In the genomic region with DNA sequence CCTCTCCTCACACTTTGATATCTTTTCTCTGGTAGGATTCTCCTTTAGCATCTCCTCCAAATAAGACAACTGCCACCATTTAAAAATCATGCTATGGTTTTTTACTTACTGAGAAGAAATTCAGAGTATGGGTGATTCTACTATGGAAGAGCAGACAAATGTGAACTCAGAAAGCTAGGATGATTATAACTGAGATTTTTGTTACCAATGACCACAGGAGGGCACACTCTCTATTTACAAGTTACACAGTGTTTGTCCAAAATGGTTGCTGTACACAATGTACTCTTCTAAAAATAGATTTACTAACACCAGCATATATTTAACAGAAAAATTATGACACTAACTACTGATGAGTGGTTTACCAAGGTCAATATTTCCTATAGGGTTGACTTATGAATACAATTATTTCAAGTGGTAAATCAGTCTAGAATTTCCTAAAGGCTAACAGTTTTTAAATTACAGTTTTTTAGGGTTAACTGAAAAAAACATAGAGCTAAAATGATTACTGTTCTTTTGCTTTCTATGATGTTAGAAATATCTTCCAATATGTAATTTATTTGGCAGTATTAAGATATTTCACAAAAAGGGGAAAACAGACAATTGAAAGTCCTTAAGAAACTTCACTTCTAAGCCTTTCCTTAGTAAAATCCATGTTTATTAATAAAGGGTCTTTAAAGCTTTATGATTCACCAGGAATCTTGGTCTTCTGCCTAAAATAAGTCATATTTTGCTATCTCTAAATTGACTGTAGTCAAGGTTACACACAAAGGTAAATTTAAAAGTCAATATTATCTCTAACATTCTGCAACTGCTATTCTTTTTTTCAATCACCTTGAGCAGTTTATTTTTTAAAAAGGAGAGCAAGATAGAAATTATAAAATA, we compare ENCODE assay signal across 8 cellular contexts. TPM values are rescaled to one million over a fixed set of nuclear protein-coding genes. Genes with fewer than 3 reads are reported as not detected.
DNase-seq lines count a peak whose midpoint lies in the region; ATAC-seq, FAIRE-seq and TF ChIP-seq lines count a peak whose summit lies in the region.

No MANE protein-coding gene starts in this region.

- no peaks in the 10 kb centered on the region for H3K9me1 ChIP-seq in keratinocyte (ENCODE audit: control insufficient read depth, extremely low read depth, insufficient read depth, low read length)

- H3K9me3 ChIP-seq in Caco-2 (no peaks in the 10 kb centered on the region), body of pancreas (no peaks in the 10 kb centered on the region), keratinocyte (ENCODE audit: control insufficient read depth, low read depth, low read length) (no peaks in the 10 kb centered on the region)

- TF ChIP-seq CTCF in Caco-2 (IDR thresholded peaks at IDR 0.05; ENCODE audit: insufficient read depth in 1 of 2, low read depth in 1 of 2, low read length in 1 of 2, severe bottlenecking in 1 of 2, unreplicated experiment in 1 of 2) (peak; percentile 57 to 74), body of pancreas (IDR thresholded peaks at IDR 0.05) (peak in 6 of 7 experiments; percentile 20 to 77 (median 66)), keratinocyte (optimal IDR thresholded peaks at IDR 0.05 in 1 of 3, IDR thresholded peaks at IDR 0.05 in 1 of 3, conservative IDR thresholded peaks at IDR 0.05 in 1 of 3; ENCODE audit: extremely low read depth in 1 of 3, insufficient read depth in 2 of 3, low read length in 3 of 3) (peak in 2 of 3 experiments; percentile 42 to 49)

- no peak for TF ChIP-seq POLR2A in body of pancreas (IDR thresholded peaks at IDR 0.05)

- H3K27ac ChIP-seq in body of pancreas = peak overlapping the region; percentile 18 to 76 (median 44)
- H3K27ac ChIP-seq in keratinocyte (ENCODE audit: control insufficient read depth, insufficient read depth, low read length) = peak overlapping the region; percentile 13
- peak overlapping the region; percentile 10 for H3K27ac ChIP-seq in temporal lobe (ENCODE audit: low read depth, low read length)

- POLR2A ChIA-PET in Caco-2 (lab: Charles Lee) = no interaction called here

- no peaks in the 10 kb centered on the region for H3K36me3 ChIP-seq in Caco-2 (ENCODE audit: control insufficient read depth, insufficient read depth, low read length)
- H3K36me3 ChIP-seq in body of pancreas (replicated peaks in 1 of 2; ENCODE audit: insufficient read depth in 1 of 2, low read depth in 2 of 2) = no peaks in the 10 kb centered on the region
- no peaks in the 10 kb centered on the region for H3K36me3 ChIP-seq in keratinocyte (ENCODE audit: control insufficient read depth in 2 of 2, extremely low read depth in 1 of 2, insufficient read depth in 2 of 2, low read length in 2 of 2)

- no peaks in the 10 kb centered on the region for H3K9me3 Mint-ChIP-seq in Caco-2 (ENCODE audit: unreplicated experiment)

- H3K27me3 Mint-ChIP-seq in Caco-2 (ENCODE audit: insufficient read depth, unreplicated experiment) = no peaks in the 10 kb centered on the region

- H4K20me1 ChIP-seq in keratinocyte (ENCODE audit: control insufficient read depth, extremely low read depth, insufficient read depth, low read length) = no peaks in the 10 kb centered on the region

- peak; percentile 62 for FAIRE-seq in keratinocyte (lab: Jason Lieb, UNC)

- H3K4me1 ChIP-seq in Caco-2 (0 out of 2 replicates have a peak, but pooled peaks cover 4% of the 10 kb centered on the region), body of pancreas (peaks cover 32% of the 10 kb centered on the region), keratinocyte (ENCODE audit: control insufficient read depth, extremely low read depth, insufficient read depth, low read length) (peaks cover 3% of the 10 kb centered on the region)

- dilution Hi-C loops in keratinocyte (cut with MboI; ENCODE audit: extremely low pct_ligation_motif_present, low sequenced_read_pairs) = no loop called here

- H3K4me1 Mint-ChIP-seq in Caco-2 (ENCODE audit: low read depth, unreplicated experiment) = peaks cover 7% of the 10 kb centered on the region

- no peak overlapping the region for H3K4me2 ChIP-seq in keratinocyte (ENCODE audit: control insufficient read depth, extremely low read depth, insufficient read depth, low read depth, low read length)

- no peaks in the 10 kb centered on the region for H3K27me3 ChIP-seq in Caco-2 (replicated peaks; ENCODE audit: control insufficient read depth, insufficient read depth, low read length)
- no peaks in the 10 kb centered on the region for H3K27me3 ChIP-seq in body of pancreas
- no peaks in the 10 kb centered on the region for H3K27me3 ChIP-seq in keratinocyte (ENCODE audit: control insufficient read depth, extremely low read depth, insufficient read depth, low read length)

- peaks cover 37% of the 10 kb centered on the region for H3K79me2 ChIP-seq in keratinocyte (ENCODE audit: control insufficient read depth, insufficient read depth, low read length)

- H2AFZ ChIP-seq in keratinocyte (ENCODE audit: control insufficient read depth, low read length) = no peak overlapping the region

- intact Hi-C loops in Caco-2 (cut with micrococcal nuclease; ENCODE audit: unreplicated experiment) (loop anchor here (1.0 to 2.0 kb wide), 3 partner anchors 56 to 350 kb away; no protein-coding TSS in a partner anchor), body of pancreas (cut with DNase I) (loop anchor here (10.0 kb wide), 1 partner anchor 55 kb away; a partner anchor contains a TSS)

- no TSS peak for BruUV-seq in Caco-2 (replicated peaks; lab: Mats Ljungman, UMichigan)

- DNase-seq in Caco-2 (peak in 1 of 2 experiments; percentile 43), NCI-H460 (ENCODE audit: extremely low read depth, low read depth) (peak; percentile 45), body of pancreas (peak in 1 of 4 donors; percentile 62), keratinocyte (ENCODE audit: low read depth, low spot score) (no peak)
- DNase-seq in activated CD8-positive, alpha-beta memory T cell treated with anti-CD3 and anti-CD28 coated beads, Interleukin-2, amount 50 U/mL, for 4 hours = no peak

- H3K4me3 ChIP-seq in Caco-2 (ENCODE audit: low read depth, low read length) (no peak overlapping the region), body of pancreas (no peak overlapping the region), keratinocyte (ENCODE audit: control insufficient read depth in 2 of 3, extremely low read depth in 1 of 3, insufficient read depth in 2 of 3, low read depth in 1 of 3, low read length in 3 of 3) (no peak overlapping the region)

- H3K9ac ChIP-seq in keratinocyte (ENCODE audit: control insufficient read depth, extremely low read depth, insufficient read depth, low read length) = no peak overlapping the region

- ATAC-seq in GM19324 (IDR thresholded peaks at IDR 0.05; ENCODE audit: low FRiP score, unreplicated experiment) (peak; percentile 60), HG03280 (IDR thresholded peaks at IDR 0.05; ENCODE audit: unreplicated experiment) (peak; percentile 74), body of pancreas (peak; percentile 91)

- H3K27ac Mint-ChIP-seq in Caco-2 (ENCODE audit: unreplicated experiment) = no peak overlapping the region

- no peak overlapping the region for H3K4me3 Mint-ChIP-seq in Caco-2 (ENCODE audit: unreplicated experiment)

- CTCF ChIA-PET in Caco-2 (lab: Charles Lee) = interaction anchor here (1.0 to 1.4 kb wide), 3 partner anchors 8 to 351 kb away, joined by 3 to 5 read pairs (median 4); no protein-coding TSS in a partner anchor

- H3K36me3 Mint-ChIP-seq in Caco-2 (ENCODE audit: insufficient read depth, unreplicated experiment) = peaks cover 9% of the 10 kb centered on the region

RNA-seq across cellular contexts. Expression of a gene that starts 57.2 kb away (rescaled TPM):
- 46.1 and 50.7 TPM in 2 replicates for total RNA-seq in Caco-2 (2022)
- 24.9 and 30.5 TPM in 2 replicates for total RNA-seq in NCI-H460 (2014; rRNA removed; shearing (Covaris generic))
- polyA plus RNA-seq in NCI-H460 (2014; cell fraction: nucleus; rRNA removed) = 37.7 and 43.0 TPM in 2 replicates
- total RNA-seq in body of pancreas = 10 to 100 TPM; 50.6 to 54.4 TPM
- 10.3 to 19.4 TPM (median 11.9 TPM) in 3 replicates for polyA plus RNA-seq in keratinocyte
- polyA plus RNA-seq in keratinocyte (2011; ENCODE audit: low read depth) = 36.8 TPM
- 6.5 and 14.4 TPM in 2 replicates for polyA plus RNA-seq in keratinocyte (2011; cell fraction: cytosol; rRNA removed)
- polyA plus RNA-seq in keratinocyte (2011; cell fraction: nucleus; rRNA removed) = 18.7 and 27.0 TPM in 2 replicates
- 8.9 and 12.2 TPM in 2 replicates for polyA plus RNA-seq in keratinocyte (2012; ENCODE audit: low replicate concordance)
- polyA minus RNA-seq in keratinocyte = 3.4 to 25.3 TPM (median 7.4 TPM) in 3 replicates
- polyA minus RNA-seq in keratinocyte (2011; cell fraction: cytosol; rRNA and poly(A)+ RNA removed) = 6.1 TPM
- polyA minus RNA-seq in keratinocyte (2011; cell fraction: nucleus; rRNA and poly(A)+ RNA removed) = 27.2 and 60.7 TPM in 2 replicates
- total RNA-seq in temporal lobe = 79.7 TPM
